9 cellular contexts compared by ENCODE assay signal in the genomic region with DNA sequence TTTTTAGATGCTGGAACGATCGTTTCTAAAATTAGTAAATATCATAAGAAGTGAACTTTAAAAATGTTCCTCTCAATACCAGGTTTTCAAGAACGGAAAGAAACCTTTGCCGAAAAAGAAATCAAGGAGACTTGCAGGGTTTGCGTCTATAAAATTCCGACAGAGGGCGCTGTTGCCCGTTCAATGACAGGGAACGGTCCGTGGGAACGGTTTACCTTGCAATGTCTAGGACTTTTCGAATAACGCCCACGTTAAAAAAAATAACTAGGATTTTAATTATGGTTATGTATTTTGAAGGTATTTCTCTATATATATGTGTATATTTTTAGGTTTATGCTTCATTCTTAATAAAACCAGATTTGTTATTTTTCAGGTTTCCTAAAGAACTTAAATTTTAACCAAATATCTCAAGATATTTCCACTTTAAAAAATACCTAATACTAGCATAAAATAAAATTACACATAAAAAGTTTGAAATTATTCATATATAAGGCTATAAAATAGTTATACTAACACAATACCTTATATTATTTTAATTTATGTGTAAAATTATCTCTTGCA. TPM values are rescaled to one million over a fixed set of nuclear protein-coding genes. Genes with fewer than 3 reads are reported as not detected.
DNase-seq lines count a peak whose midpoint lies in the region; ATAC-seq, FAIRE-seq and TF ChIP-seq lines count a peak whose summit lies in the region.
"Had no signal": no experiment of that assay in that cellular context is flagged by ENCODE, and none has a peak within 500 bp of the region (broad histone marks: within the 10 kb centered on the region; RNA-seq: fewer than 3 reads in every experiment).

No MANE protein-coding gene starts in this region.

- POLR2A ChIA-PET in HepG2 (lab: Yijun Ruan, JAX): no interaction called here

- in situ Hi-C loops in HepG2 (cut with HindIII; ENCODE audit: extremely low pct_ligation_motif_present, low pct_unique_long_range_greater_than_20kb): loop anchor here (5.0 to 10.0 kb wide), 3 partner anchors 539 to 1206 kb away; no protein-coding TSS in a partner anchor

- no TSS peak for BruUV-seq in HepG2 (replicated peaks; lab: Mats Ljungman, UMichigan)

- FAIRE-seq in HepG2 (lab: Jason Lieb, UNC): peak; percentile 94

- H3K36me3 ChIP-seq in colonic mucosa (no peaks in the 10 kb centered on the region), HepG2 (replicated peaks in 1 of 2; ENCODE audit: control insufficient read depth in 1 of 2, insufficient read depth in 2 of 2, low read length in 2 of 2) (no peaks in the 10 kb centered on the region)

- H3K9me3 ChIP-seq in colonic mucosa (no peaks in the 10 kb centered on the region), HepG2 (ENCODE audit: low read length) (no peaks in the 10 kb centered on the region)

- H4K20me1 ChIP-seq in HepG2 (ENCODE audit: insufficient read depth, low read length): no peaks in the 10 kb centered on the region

- peaks cover 46% of the 10 kb centered on the region for H3K27me3 ChIP-seq in colonic mucosa
- peaks cover 5 to 34% of the 10 kb centered on the region in 2 experiments for H3K27me3 ChIP-seq in HepG2 (ENCODE audit: control insufficient read depth in 1 of 2, insufficient read depth in 2 of 2, low read length in 2 of 2)

- H3K27ac ChIP-seq in VCaP: peak overlapping the region; percentile 21; the same call in 1 of the 2 replicates
- H3K27ac ChIP-seq in colonic mucosa: no peak overlapping the region
- H3K27ac ChIP-seq in HepG2 (ENCODE audit: extremely low read length, insufficient read depth, low read length): no peak overlapping the region

- peak; percentile 76 for ATAC-seq in GM18517 (IDR thresholded peaks at IDR 0.05; ENCODE audit: unreplicated experiment)
- peak; percentile 52 for ATAC-seq in HG03039 (IDR thresholded peaks at IDR 0.05; ENCODE audit: unreplicated experiment)
- peak; percentile 93 for ATAC-seq in HepG2

- TF ChIP-seq EP300 in HepG2 (IDR thresholded peaks at IDR 0.05; ENCODE audit: low read depth in 2 of 2, low read length in 2 of 2) (no peak), HepG2 (CRISPR knock-in tag; IDR thresholded peaks at IDR 0.05; ENCODE audit: borderline replicate concordance) (no peak)

- CTCF ChIA-PET in HepG2 (lab: Yijun Ruan, JAX; ENCODE audit: low intra/inter-chr PET ratio, low total read pairs): interaction anchor here (0.7 to 3.2 kb wide), 9 partner anchors 534 to 1233 kb away, joined by 3 to 34 read pairs (median 5); no protein-coding TSS in a partner anchor

- peak; percentile 59 for DNase-seq in AG10803 (ENCODE audit: low read depth)
- DNase-seq in NCI-H2029 treated with DMSO at 0.1 percent for 48 hours (lab: John Stamatoyannopoulos, UW): peak; percentile 36
- peak; percentile 80 for DNase-seq in colonic mucosa
- peak; percentile 67 for DNase-seq in HepG2 (ENCODE audit: low spot score)
- peak; percentile 53 for DNase-seq in stimulated activated CD4-positive, alpha-beta T cell treated with anti-CD3 and anti-CD28 coated beads, Interleukin-4, amount 100 ng/mL, for 1 hour

- peak overlapping the region; percentile 96 for H2AFZ ChIP-seq in HepG2 (ENCODE audit: low read length)

- peak; percentile 76 for TF ChIP-seq RAD21 in HepG2 (CRISPR knock-in tag; IDR thresholded peaks at IDR 0.05)

- H3K4me2 ChIP-seq in HepG2 (ENCODE audit: low read depth, low read length): peak overlapping the region; percentile 87

- no peak for TF ChIP-seq POLR2A in HepG2 (IDR thresholded peaks at IDR 0.05; ENCODE audit: insufficient read depth in 1 of 2, low read depth in 2 of 2, low read length in 2 of 2)

- WGBS in HepG2 (ENCODE audit: low lambda C conversion rate): 1% methylated on average over 14 of the region's 14 CpGs

- peak overlapping the region; percentile 66 for H3K4me3 ChIP-seq in AG10803 (ENCODE audit: low read length)
- H3K4me3 ChIP-seq in colonic mucosa: peak overlapping the region; percentile 40
- peak overlapping the region; percentile 43 to 90 (median 62); a peak in 5 of 6 replicates for H3K4me3 ChIP-seq in HepG2 (replicated peaks in 1 of 3; ENCODE audit: insufficient read depth in 1 of 3, low read depth in 2 of 3, low read length in 3 of 3)

- H3K9ac ChIP-seq in colonic mucosa (ENCODE audit: low read depth in 2 of 2, low read length in 2 of 2) (no peak overlapping the region), HepG2 (ENCODE audit: insufficient read depth, low read depth, low read length) (peak overlapping the region; percentile 62)

- no peaks in the 10 kb centered on the region for H3K4me1 ChIP-seq in colonic mucosa
- no peaks in the 10 kb centered on the region for H3K4me1 ChIP-seq in HepG2 (ENCODE audit: insufficient read depth, low read length)

- TF ChIP-seq CTCF in AG10803 (conservative IDR thresholded peaks at IDR 0.05; ENCODE audit: low read length) (peak; percentile 90), VCaP (conservative IDR thresholded peaks at IDR 0.05) (peak; percentile 65), colonic mucosa (IDR thresholded peaks at IDR 0.05) (peak; percentile 94), HepG2 (CRISPR knock-in tag; IDR thresholded peaks at IDR 0.05) (peak; percentile 87)

- intact Hi-C loops in colonic mucosa (cut with DNase I) (loop anchor here (5.0 to 10.0 kb wide), 6 partner anchors 539 to 1209 kb away; no protein-coding TSS in a partner anchor), HepG2 (cut with micrococcal nuclease; ENCODE audit: unreplicated experiment) (loop anchor here (1.0 to 5.0 kb wide), 6 partner anchors 620 to 1233 kb away; no protein-coding TSS in a partner anchor)

- no peaks in the 10 kb centered on the region for H3K79me2 ChIP-seq in HepG2 (ENCODE audit: insufficient read depth, low read length)

TF ChIP-seq in HepG2, 621 proteins besides CTCF, POLR2A, EP300 and RAD21:
- no peak for TF ChIP-seq SMAD1 (CRISPR knock-in tag; IDR thresholded peaks at IDR 0.05; ENCODE audit: borderline replicate concordance, low read depth)
- peak; percentile 91 for TF ChIP-seq STAG1 (CRISPR knock-in tag; IDR thresholded peaks at IDR 0.05)
- peak; percentile 63 for TF ChIP-seq TEAD3 (CRISPR knock-in tag; optimal IDR thresholded peaks at IDR 0.05; ENCODE audit: borderline replicate concordance)
- no peak for TF ChIP-seq MED8 (CRISPR knock-in tag; IDR thresholded peaks at IDR 0.05; ENCODE audit: insufficient replicate concordance)
- TF ChIP-seq ZNF468 (CRISPR knock-in tag; IDR thresholded peaks at IDR 0.05): no peak
- peak; percentile 45; the same call in 1 of the 2 replicates for TF ChIP-seq KDM5A (IDR thresholded peaks at IDR 0.05; ENCODE audit: borderline replicate concordance, low read length)
- peak; percentile 91 for TF ChIP-seq SMC3 (IDR thresholded peaks at IDR 0.05; ENCODE audit: low read length)
- TF ChIP-seq CBX2 (IDR thresholded peaks at IDR 0.05; ENCODE audit: low read depth, low read length): peak; percentile 17; the same call in 1 of the 2 replicates
- no peak for TF ChIP-seq CBX2 (CRISPR knock-in tag; IDR thresholded peaks at IDR 0.05; ENCODE audit: low read depth)
- TF ChIP-seq MBD4 (IDR thresholded peaks at IDR 0.05; ENCODE audit: borderline replicate concordance, low read length): no peak
- no peak for TF ChIP-seq ZNF567 (CRISPR knock-in tag; IDR thresholded peaks at IDR 0.05; ENCODE audit: borderline replicate concordance)
- TF ChIP-seq, protein P1, sequence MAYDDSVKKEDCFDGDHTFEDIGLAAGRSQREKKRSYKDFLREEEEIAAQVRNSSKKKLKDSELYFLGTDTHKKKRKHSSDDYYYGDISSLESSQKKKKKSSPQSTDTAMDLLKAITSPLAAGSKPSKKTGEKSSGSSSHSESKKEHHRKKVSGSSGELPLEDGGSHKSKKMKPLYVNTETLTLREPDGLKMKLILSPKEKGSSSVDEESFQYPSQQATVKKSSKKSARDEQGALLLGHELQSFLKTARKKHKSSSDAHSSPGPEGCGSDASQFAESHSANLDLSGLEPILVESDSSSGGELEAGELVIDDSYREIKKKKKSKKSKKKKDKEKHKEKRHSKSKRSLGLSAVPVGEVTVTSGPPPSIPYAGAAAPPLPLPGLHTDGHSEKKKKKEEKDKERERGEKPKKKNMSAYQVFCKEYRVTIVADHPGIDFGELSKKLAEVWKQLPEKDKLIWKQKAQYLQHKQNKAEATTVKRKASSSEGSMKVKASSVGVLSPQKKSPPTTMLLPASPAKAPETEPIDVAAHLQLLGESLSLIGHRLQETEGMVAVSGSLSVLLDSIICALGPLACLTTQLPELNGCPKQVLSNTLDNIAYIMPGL (CRISPR knock-in tag; IDR thresholded peaks at IDR 0.05; ENCODE audit: borderline replicate concordance in 1 of 2, low read depth in 1 of 2): 0 out of 4 replicates have a peak, but pooled peaks of 1 of the 2 experiments have one; percentile 17
- 0 out of 2 replicates have a peak, but pooled peaks have one; percentile 20 for TF ChIP-seq KDM2A (CRISPR knock-in tag; IDR thresholded peaks at IDR 0.05; ENCODE audit: borderline replicate concordance, low read depth)

RNA-seq across cellular contexts. Expression of a gene that starts 2.5 kb away (rescaled TPM):
- total RNA-seq in colonic mucosa (not detected), HepG2 (2016; rRNA removed; fragmentation: Illumina TruSeq; extraction: Trizol) (not detected in 2 replicates)
- total RNA-seq in HepG2 (2016; cell fraction: cytosol; rRNA removed; fragmentation: Illumina TruSeq; extraction: Trizol; ENCODE audit: low read depth): not detected in 2 replicates
- total RNA-seq in HepG2 (2016; cell fraction: insoluble cytoplasmic fraction; rRNA removed; fragmentation: Illumina TruSeq; extraction: Trizol): not detected in 2 replicates
- not detected in 2 replicates for total RNA-seq in HepG2 (2016; cell fraction: membrane; rRNA removed; fragmentation: Illumina TruSeq; extraction: Trizol)
- not detected in 2 replicates for total RNA-seq in HepG2 (2016; cell fraction: nucleus; rRNA removed; fragmentation: Illumina TruSeq; extraction: Trizol)
- polyA plus RNA-seq in HepG2 (2011; rRNA removed): not detected in 2 replicates
- not detected in 2 replicates for polyA plus RNA-seq in HepG2 (2011; cell fraction: cytosol; rRNA removed)
- polyA plus RNA-seq in HepG2 (2011; cell fraction: nucleus; rRNA removed): not detected in 2 replicates
- not detected in 2 replicates for polyA plus RNA-seq in HepG2 (2012)
- not detected in 2 replicates for polyA plus RNA-seq in HepG2 (2016; cell fraction: cytosol; fragmentation: Illumina TruSeq; extraction: Trizol; ENCODE audit: low read depth)
- not detected in 2 replicates for polyA plus RNA-seq in HepG2 (2016; cell fraction: insoluble cytoplasmic fraction; fragmentation: Illumina TruSeq; extraction: Trizol; ENCODE audit: low read depth)
- not detected in 2 replicates for polyA plus RNA-seq in HepG2 (2016; cell fraction: membrane; fragmentation: Illumina TruSeq; extraction: Trizol; ENCODE audit: low read depth)
- not detected in 2 replicates for polyA plus RNA-seq in HepG2 (2016; cell fraction: nucleus; fragmentation: Illumina TruSeq; extraction: Trizol; ENCODE audit: insufficient read depth, low read depth)
- not detected in 2 replicates for polyA minus RNA-seq in HepG2 (2011; rRNA and poly(A)+ RNA removed; ENCODE audit: low replicate concordance)
- polyA minus RNA-seq in HepG2 (2011; cell fraction: cytosol; rRNA and poly(A)+ RNA removed): not detected in 2 replicates
- not detected in 2 replicates for polyA minus RNA-seq in HepG2 (2011; cell fraction: nucleus; rRNA and poly(A)+ RNA removed)
- total RNA-seq: activated CD8-positive, alpha-beta memory T cell treated with anti-CD3 and anti-CD28 coated beads for 36 hours had no signal
